In the genomic region with DNA sequence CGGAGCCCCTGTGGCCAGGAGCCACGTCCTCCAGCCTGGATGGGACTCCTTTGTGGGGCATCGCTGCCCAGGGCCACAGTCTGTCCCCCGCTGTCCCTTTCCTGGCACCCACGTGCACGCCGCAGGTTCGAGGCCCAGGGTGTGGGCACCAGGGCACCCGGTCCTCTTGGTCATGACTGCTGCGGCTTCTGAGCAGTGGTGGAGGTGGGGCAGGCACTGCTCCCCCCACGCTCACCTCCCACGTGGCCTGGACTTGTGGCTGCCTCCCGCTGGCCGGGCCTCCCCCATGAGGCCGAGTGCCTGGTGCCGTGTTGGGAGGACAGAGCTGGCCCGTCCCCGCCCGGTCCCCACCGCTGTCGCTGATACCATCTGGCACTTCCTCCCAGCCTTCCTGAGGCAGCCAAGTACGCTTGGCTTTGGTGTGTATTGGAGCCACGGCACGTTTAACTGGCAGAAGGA, we compare ENCODE assay signal across 1 cellular context.
TF ChIP-seq lines count a peak whose summit lies in the region.

No MANE protein-coding gene starts in this region.

TF ChIP-seq in HepG2, 621 proteins besides CTCF, POLR2A, EP300 and RAD21:
- TF ChIP-seq ZNF354B (CRISPR knock-in tag; IDR thresholded peaks at IDR 0.05) (no peak), GATAD2A (CRISPR knock-in tag; IDR thresholded peaks at IDR 0.05) (no peak), ZNF724P (CRISPR knock-in tag; IDR thresholded peaks at IDR 0.05; ENCODE audit: borderline replicate concordance) (no peak), HDAC6 (IDR thresholded peaks at IDR 0.05; ENCODE audit: low read depth, low read length) (no peak), ZNF879 (CRISPR knock-in tag; IDR thresholded peaks at IDR 0.05) (no peak)
TF ChIP-seq in HepG2: peak in this region for 0.
